15 cellular contexts compared by ENCODE assay signal in the genomic region with DNA sequence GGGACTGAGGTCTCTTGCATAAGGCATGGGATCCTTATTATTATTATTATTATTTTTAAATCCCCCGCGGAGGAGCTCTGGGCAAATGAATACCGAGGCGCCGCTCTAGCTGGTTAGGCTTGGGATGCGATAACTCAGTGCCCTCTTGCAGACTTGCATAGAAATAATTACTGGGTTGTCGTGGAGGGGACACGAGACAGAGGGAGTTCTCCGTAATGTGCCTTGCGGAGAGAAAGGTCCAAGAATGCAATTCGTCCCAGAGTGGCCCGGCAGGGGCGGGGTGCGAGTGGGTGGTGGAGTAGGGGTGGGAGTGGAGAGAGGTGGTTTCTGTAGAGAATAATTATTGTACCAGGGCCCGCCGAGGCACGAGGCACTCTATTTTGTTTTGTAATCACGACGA. TPM values are rescaled to one million over a fixed set of nuclear protein-coding genes. Genes with fewer than 3 reads are reported as not detected.
DNase-seq lines count a peak whose midpoint lies in the region; TF ChIP-seq lines count a peak whose summit lies in the region.
"Had no signal": no experiment of that assay in that cellular context is flagged by ENCODE, and none has a peak within 500 bp of the region (broad histone marks: within the 10 kb centered on the region; RNA-seq: fewer than 3 reads in every experiment).

No MANE protein-coding gene starts in this region.

- H3K36me3 ChIP-seq in H7 (replicated peaks; ENCODE audit: control insufficient read depth, insufficient read depth, low read length) (no peaks in the 10 kb centered on the region), esophagus squamous epithelium (no peaks in the 10 kb centered on the region), parathyroid adenoma (ENCODE audit: control insufficient read depth, insufficient read depth, low read length) (no peaks in the 10 kb centered on the region)

- 10 to 24% methylated on average over 14 to 18 of the region's 19 CpGs for WGBS in esophagus squamous epithelium, 2 donors

- H3K4me3 Mint-ChIP-seq in T-helper 1 cell treated with Interleukin-12 subunit alpha and Interleukin-12 subunit beta and Interleukin-4 antibody, amounts not matched to agents 30 μg/mL and 1 μg/mL, for 36 hours = no peak overlapping the region

- H3K9me3 ChIP-seq in esophagus squamous epithelium (no peaks in the 10 kb centered on the region), parathyroid adenoma (ENCODE audit: control insufficient read depth, low read length) (no peaks in the 10 kb centered on the region)

- H3K9me3 Mint-ChIP-seq in T-helper 1 cell treated with Interleukin-12 subunit alpha and Interleukin-12 subunit beta and Interleukin-4 antibody, amounts not matched to agents 30 μg/mL and 1 μg/mL, for 36 hours = peaks cover 3% of the 10 kb centered on the region
- H3K9me3 Mint-ChIP-seq: activated naive CD4-positive, alpha-beta T cell treated with anti-CD3 and anti-CD28 coated beads, Interleukin-2, amount 50 U/mL, for 72 hours had no signal

- TF ChIP-seq CTCF in esophagus squamous epithelium (IDR thresholded peaks at IDR 0.05) (no peak), parathyroid adenoma (IDR thresholded peaks at IDR 0.05) (no peak)

- intact Hi-C loops in esophagus squamous epithelium (cut with DNase I) = no loop called here

- H3K27me3 Mint-ChIP-seq in T-helper 1 cell treated with Interleukin-12 subunit alpha and Interleukin-12 subunit beta and Interleukin-4 antibody, amounts not matched to agents 30 μg/mL and 1 μg/mL, for 36 hours (ENCODE audit: low read depth) = peaks cover 96% of the 10 kb centered on the region

- H2AFZ ChIP-seq in parathyroid adenoma = no peak overlapping the region

- no peaks in the 10 kb centered on the region for H3K79me2 ChIP-seq in parathyroid adenoma

- H3K4me1 Mint-ChIP-seq in T-helper 1 cell treated with Interleukin-12 subunit alpha and Interleukin-12 subunit beta and Interleukin-4 antibody, amounts not matched to agents 30 μg/mL and 1 μg/mL, for 36 hours (ENCODE audit: low read depth) = peaks cover 1% of the 10 kb centered on the region

- H3K4me1 ChIP-seq in esophagus squamous epithelium (peaks cover 0 to 36% (median 0%) of the 10 kb centered on the region in 3 donors), parathyroid adenoma (no peaks in the 10 kb centered on the region)

- DNase-seq in T-helper 1 cell (no peak), H7 (peak; percentile 48), esophagus squamous epithelium (lab: John Stamatoyannopoulos, UW) (no peak), HT-29 (ENCODE audit: low spot score) (no peak), dermis blood vessel endothelial cell (no peak), amygdala (lab: John Stamatoyannopoulos, UW) (no peak)
- DNase-seq: activated CD8-positive, alpha-beta memory T cell treated with anti-CD3 and anti-CD28 coated beads for 24 hours; COR-L47; MM.1S; stimulated activated CD4-positive, alpha-beta T cell treated with anti-CD3 and anti-CD28 coated beads, Interleukin-1b, Interleukin-23, amount 100 ng/mL, for 48 hours had no signal

- peak overlapping the region; percentile 47 to 88 (median 78) for H3K27ac ChIP-seq in esophagus squamous epithelium
- no peak overlapping the region for H3K27ac ChIP-seq in parathyroid adenoma
- H3K27ac ChIP-seq: 22Rv1 had no signal

- peak overlapping the region; percentile 74 for H3K27ac Mint-ChIP-seq in T-helper 1 cell treated with Interleukin-12 subunit alpha and Interleukin-12 subunit beta and Interleukin-4 antibody, amounts not matched to agents 30 μg/mL and 1 μg/mL, for 36 hours

- H3K4me3 ChIP-seq in H7 (ENCODE audit: insufficient read depth, low read depth, low read length) (no peak overlapping the region), esophagus squamous epithelium (peak overlapping the region; percentile 7 to 64 (median 48)), parathyroid adenoma (ENCODE audit: low read depth, low read length) (peak overlapping the region; percentile 50)

- no peak for TF ChIP-seq POLR2A in esophagus squamous epithelium (IDR thresholded peaks at IDR 0.05)

- no peak overlapping the region for H3K9ac ChIP-seq in parathyroid adenoma

- H3K36me3 Mint-ChIP-seq in T-helper 1 cell treated with Interleukin-12 subunit alpha and Interleukin-12 subunit beta and Interleukin-4 antibody, amounts not matched to agents 30 μg/mL and 1 μg/mL, for 36 hours (ENCODE audit: low read depth) = peaks cover 7% of the 10 kb centered on the region

- H3K4me2 ChIP-seq in parathyroid adenoma (ENCODE audit: low read length) = peak overlapping the region; percentile 79

- H3K27me3 ChIP-seq in H7 (ENCODE audit: control insufficient read depth, insufficient read depth, low read length) (peaks cover 100% of the 10 kb centered on the region), esophagus squamous epithelium (peaks cover 13 to 100% (median 23%) of the 10 kb centered on the region in 4 donors), parathyroid adenoma (ENCODE audit: control insufficient read depth, insufficient read depth, low read length) (peaks cover 12% of the 10 kb centered on the region)

RNA-seq across cellular contexts. Expression of gene TBX5, which starts 2.5 kb away (rescaled TPM):
- not detected in 2 replicates for total RNA-seq in H7 (2014; rRNA removed; shearing (Covaris generic))
- 1 to 10 TPM in 2 of 4 donors, under 1 TPM in 2; 0.38 to 2.9 (median 1.5) TPM for total RNA-seq in esophagus squamous epithelium
- total RNA-seq in HT-29 (2014; rRNA removed; shearing (Covaris generic)) = not detected in 2 replicates
- not detected in 2 replicates for total RNA-seq in dermis blood vessel endothelial cell
- total RNA-seq: activated naive CD4-positive, alpha-beta T cell treated with anti-CD3 and anti-CD28 coated beads, Interleukin-2, amount 50 U/mL, for 72 hours; pulmonary artery endothelial cell had no signal
